Comparison of ENCODE assay signal across 3 cellular contexts in the genomic region with DNA sequence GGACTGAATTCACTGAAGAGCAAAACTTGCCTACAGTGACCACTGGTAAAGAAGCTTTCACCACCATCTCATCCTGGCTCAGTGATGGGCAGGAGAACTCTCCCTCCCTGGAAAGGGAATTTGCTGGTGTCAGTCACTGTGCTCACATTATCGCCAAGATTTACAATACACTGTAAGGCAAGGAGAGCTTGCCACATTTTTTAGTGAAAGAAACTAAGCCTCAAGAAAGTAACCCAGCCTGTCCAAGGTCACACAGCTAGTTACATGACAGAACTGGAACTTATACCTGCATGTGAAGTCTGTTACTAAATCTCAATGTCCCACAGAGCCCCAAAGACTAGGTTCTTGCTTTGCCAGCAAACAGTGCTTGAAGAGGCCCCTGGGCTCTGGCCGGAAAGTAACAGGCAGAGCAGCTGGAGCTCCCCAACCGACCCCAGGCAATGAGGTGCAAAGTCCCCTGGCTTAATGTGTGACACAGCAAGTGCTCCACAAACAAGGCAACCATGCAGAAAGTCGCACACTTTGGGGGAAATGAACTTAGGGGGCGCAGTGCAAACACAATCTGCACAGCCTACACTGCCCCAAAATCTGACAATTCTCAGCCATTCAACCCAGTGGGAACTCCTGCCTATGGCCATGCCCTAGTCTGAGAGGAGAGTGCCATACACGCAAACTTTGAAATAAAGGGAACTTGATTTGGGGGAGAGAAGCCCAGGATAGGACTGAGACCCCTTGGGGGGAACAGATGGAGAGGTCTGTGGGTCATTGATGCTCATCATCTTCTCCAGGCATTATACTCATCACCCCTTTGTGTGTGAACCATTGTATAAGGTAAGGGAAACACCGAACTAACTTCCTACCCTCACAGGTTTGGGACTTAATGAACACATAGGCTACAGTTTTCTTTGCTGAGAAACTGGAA.
TF ChIP-seq lines count a peak whose summit lies in the region.

No MANE protein-coding gene starts in this region.

TF ChIP-seq in SK-N-SH, 30 proteins besides CTCF, POLR2A, EP300 and RAD21:
- TF ChIP-seq GATA2 (CRISPR knock-in tag; IDR thresholded peaks at IDR 0.05) (no peak), MXI1 (IDR thresholded peaks at IDR 0.05; ENCODE audit: low read depth, low read length) (no peak), POLR2AphosphoS5 (IDR thresholded peaks at IDR 0.05; ENCODE audit: low read depth, low read length) (no peak), USF1 (IDR thresholded peaks at IDR 0.05; ENCODE audit: borderline replicate concordance, low read depth) (no peak), TEAD4 (IDR thresholded peaks at IDR 0.05; ENCODE audit: borderline replicate concordance, insufficient read depth) (no peak), YY1 (IDR thresholded peaks at IDR 0.05; ENCODE audit: low read depth) (no peak), JUND (IDR thresholded peaks at IDR 0.05) (no peak), SMC3 (IDR thresholded peaks at IDR 0.05; ENCODE audit: low read depth, low read length) (no peak), CHD2 (IDR thresholded peaks at IDR 0.05; ENCODE audit: low read length, partially characterized antibody) (no peak), TCF12 (IDR thresholded peaks at IDR 0.05) (no peak), ELF1 (IDR thresholded peaks at IDR 0.05) (no peak), TAF1 (IDR thresholded peaks at IDR 0.05; ENCODE audit: borderline replicate concordance, low read depth, low read length) (no peak), FOXJ3 (CRISPR knock-in tag; IDR thresholded peaks at IDR 0.05) (no peak), RFX5 (IDR thresholded peaks at IDR 0.05; ENCODE audit: low read length) (no peak), NFIC (IDR thresholded peaks at IDR 0.05; ENCODE audit: borderline replicate concordance) (no peak)
- TF ChIP-seq, protein P1, sequence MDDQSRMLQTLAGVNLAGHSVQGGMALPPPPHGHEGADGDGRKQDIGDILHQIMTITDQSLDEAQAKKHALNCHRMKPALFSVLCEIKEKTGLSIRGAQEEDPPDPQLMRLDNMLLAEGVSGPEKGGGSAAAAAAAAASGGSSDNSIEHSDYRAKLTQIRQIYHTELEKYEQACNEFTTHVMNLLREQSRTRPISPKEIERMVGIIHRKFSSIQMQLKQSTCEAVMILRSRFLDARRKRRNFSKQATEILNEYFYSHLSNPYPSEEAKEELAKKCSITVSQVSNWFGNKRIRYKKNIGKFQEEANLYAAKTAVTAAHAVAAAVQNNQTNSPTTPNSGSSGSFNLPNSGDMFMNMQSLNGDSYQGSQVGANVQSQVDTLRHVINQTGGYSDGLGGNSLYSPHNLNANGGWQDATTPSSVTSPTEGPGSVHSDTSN (IDR thresholded peaks at IDR 0.05): no peak
- TF ChIP-seq, protein P2, sequence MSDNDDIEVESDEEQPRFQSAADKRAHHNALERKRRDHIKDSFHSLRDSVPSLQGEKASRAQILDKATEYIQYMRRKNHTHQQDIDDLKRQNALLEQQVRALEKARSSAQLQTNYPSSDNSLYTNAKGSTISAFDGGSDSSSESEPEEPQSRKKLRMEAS (IDR thresholded peaks at IDR 0.05; ENCODE audit: low read depth): no peak

TF ChIP-seq in SK-N-SH treated with all-trans-retinoic acid at 6 μM for 48 hours, 23 proteins besides CTCF, POLR2A, EP300 and RAD21:
- no peak for TF ChIP-seq BACH2 (CRISPR knock-in tag; IDR thresholded peaks at IDR 0.05; ENCODE audit: borderline replicate concordance)
- TF ChIP-seq TOX (CRISPR knock-in tag; IDR thresholded peaks at IDR 0.05; ENCODE audit: borderline replicate concordance): no peak
- no peak for TF ChIP-seq RARB (CRISPR knock-in tag; IDR thresholded peaks at IDR 0.05)
- TF ChIP-seq ISL1 (CRISPR knock-in tag; IDR thresholded peaks at IDR 0.05): no peak
- no peak for TF ChIP-seq PPARA (CRISPR knock-in tag; IDR thresholded peaks at IDR 0.05; ENCODE audit: borderline replicate concordance)
- no peak for TF ChIP-seq OSR1 (CRISPR knock-in tag; IDR thresholded peaks at IDR 0.05)
- TF ChIP-seq ZC3H10 (CRISPR knock-in tag; IDR thresholded peaks at IDR 0.05): no peak
- TF ChIP-seq ZFP30 (CRISPR knock-in tag; IDR thresholded peaks at IDR 0.05): no peak
- TF ChIP-seq ZNF8 (CRISPR knock-in tag; IDR thresholded peaks at IDR 0.05): no peak
- TF ChIP-seq ESRRG (CRISPR knock-in tag; IDR thresholded peaks at IDR 0.05): no peak
- no peak for TF ChIP-seq SNAI2 (CRISPR knock-in tag; IDR thresholded peaks at IDR 0.05)

TF ChIP-seq in H1, 55 proteins besides CTCF, POLR2A, EP300 and RAD21:
- peak; percentile 13 for TF ChIP-seq SAP30 (IDR thresholded peaks at IDR 0.05; ENCODE audit: insufficient read depth, insufficient replicate concordance, low read length)
- no peak for TF ChIP-seq KDM5A (IDR thresholded peaks at IDR 0.05; ENCODE audit: low read length)
- no peak for TF ChIP-seq SIN3A (conservative IDR thresholded peaks at IDR 0.05 in 1 of 2, IDR thresholded peaks at IDR 0.05 in 1 of 2; ENCODE audit: low read depth in 1 of 2, low read length in 2 of 2)
- 0 out of 2 replicates have a peak, but pooled peaks have one; percentile 10 for TF ChIP-seq TAF1 (IDR thresholded peaks at IDR 0.05; ENCODE audit: low read depth, low read length)
- TF ChIP-seq, protein P2 (IDR thresholded peaks at IDR 0.05): 0 out of 2 replicates have a peak, but pooled peaks have one; percentile 2
